27 cellular contexts compared by ENCODE assay signal in the genomic region with DNA sequence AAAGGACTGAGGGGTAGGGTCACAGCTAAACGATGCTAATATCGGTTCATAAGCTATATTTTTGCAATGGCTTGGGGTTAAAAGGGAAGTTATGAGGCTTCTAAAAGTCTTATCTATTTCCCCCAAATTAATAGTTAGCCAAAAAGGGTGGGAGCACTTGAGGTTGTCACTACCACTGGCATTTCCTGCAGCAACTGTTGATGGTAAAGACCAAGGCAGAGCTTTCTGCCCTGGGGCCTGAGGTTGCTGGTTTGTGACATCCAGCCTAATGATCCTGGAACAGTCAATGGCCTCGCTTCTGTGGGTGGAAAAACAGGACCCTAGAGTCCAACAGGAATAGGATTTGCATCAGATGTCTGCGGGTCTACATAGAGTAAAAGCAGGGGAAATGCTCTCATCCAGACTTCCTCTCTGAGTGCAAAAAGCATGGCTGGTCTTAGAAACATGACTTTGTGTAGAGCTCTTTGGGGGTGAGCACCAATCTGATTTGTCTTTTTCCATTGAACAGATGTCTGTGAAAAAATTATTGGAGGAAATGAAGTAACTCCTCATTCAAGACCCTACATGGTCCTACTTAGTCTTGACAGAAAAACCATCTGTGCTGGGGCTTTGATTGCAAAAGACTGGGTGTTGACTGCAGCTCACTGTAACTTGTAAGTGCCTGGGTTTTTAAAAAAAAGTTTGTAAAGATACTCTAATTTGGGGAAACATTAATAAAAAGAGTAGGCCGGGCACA. TPM values are rescaled to one million over a fixed set of nuclear protein-coding genes. Genes with fewer than 3 reads are reported as not detected.
A peak's percentile ranks its signal among the peaks of the same experiment; 100 is the strongest.
DNase-seq lines count a peak whose midpoint lies in the region; ATAC-seq lines count a peak whose summit lies in the region.
"Had no signal": no experiment of that assay in that cellular context is flagged by ENCODE, and none has a peak within 500 bp of the region (broad histone marks: within the 10 kb centered on the region; RNA-seq: fewer than 3 reads in every experiment).

No MANE protein-coding gene starts in this region.

- peak overlapping the region; percentile 45 for H3K4me3 ChIP-seq in CD4-positive, CD25-positive, alpha-beta regulatory T cell (ENCODE audit: low read depth, low read length)
- peak overlapping the region; percentile 7 for H3K4me3 ChIP-seq in effector memory CD4-positive, alpha-beta T cell (ENCODE audit: insufficient read depth, low read depth, low read length, poor library complexity, severe bottlenecking)
- H3K4me3 ChIP-seq: lung had no signal

- peak overlapping the region in 3 of 4 donors; percentile 15 to 61 (median 28) for H3K4me3 Mint-ChIP-seq in CD4-positive, CD25-positive, alpha-beta regulatory T cell
- H3K4me3 Mint-ChIP-seq: dendritic cell treated with granulocyte-macrophage colony-stimulating factor and Interleukin-4, amounts not matched to agents 40 ng/mL and 50 ng/mL, for 4 days had no signal

- ATAC-seq in CD4-positive, CD25-positive, alpha-beta regulatory T cell (ENCODE audit: low read depth in 2 of 2) = no peak
- no peak for ATAC-seq in HG02763 (IDR thresholded peaks at IDR 0.05; ENCODE audit: unreplicated experiment)
- ATAC-seq in HG02623 (IDR thresholded peaks at IDR 0.05; ENCODE audit: unreplicated experiment) = no peak
- ATAC-seq: activated T-helper 17 cell treated with anti-CD3 and anti-CD28 coated beads, Interleukin-2, amount 50 U/mL, for 72 hours; foreskin keratinocyte had no signal

- H3K4me1 Mint-ChIP-seq in CD4-positive, CD25-positive, alpha-beta regulatory T cell = peaks cover 13 to 59% (median 40%) of the 10 kb centered on the region in 4 donors

- H3K4me1 ChIP-seq in CD4-positive, CD25-positive, alpha-beta regulatory T cell (ENCODE audit: control insufficient read depth, insufficient read depth, low read length, poor library complexity, severe bottlenecking) = peaks cover 43% of the 10 kb centered on the region
- peaks cover 27% of the 10 kb centered on the region for H3K4me1 ChIP-seq in effector memory CD4-positive, alpha-beta T cell (ENCODE audit: control insufficient read depth, insufficient read depth, low read length, poor library complexity, severe bottlenecking)
- H3K4me1 ChIP-seq: foreskin keratinocyte, upper lobe of left lung had no signal

- no peaks in the 10 kb centered on the region for H3K27me3 Mint-ChIP-seq in CD4-positive, CD25-positive, alpha-beta regulatory T cell
- H3K27me3 Mint-ChIP-seq: activated T-helper 17 cell treated with anti-CD3 and anti-CD28 coated beads, Interleukin-2, amount 50 U/mL, for 72 hours had no signal

- H3K36me3 Mint-ChIP-seq in CD4-positive, CD25-positive, alpha-beta regulatory T cell = peaks cover 8% of the 10 kb centered on the region

- peak; percentile 8 for DNase-seq in NK-92 treated with Interleukin-12 subunit alpha and Interleukin-12 subunit beta, amount 100 ng/mL, for 24 hours (lab: John Stamatoyannopoulos, UW)
- DNase-seq in NK-92 (lab: John Stamatoyannopoulos, UW; ENCODE audit: unreplicated experiment) = no peak
- DNase-seq in CD4-positive, CD25-positive, alpha-beta regulatory T cell = peak in 1 of 3 donors; percentile 18
- peak; percentile 74 for DNase-seq in NOMO-1 treated with DMSO at 0.1 percent for 48 hours (lab: John Stamatoyannopoulos, UW; ENCODE audit: unreplicated experiment)
- no peak for DNase-seq in effector memory CD4-positive, alpha-beta T cell
- no peak for DNase-seq in SIG-M5 (lab: John Stamatoyannopoulos, UW)
- DNase-seq: activated CD4-positive, alpha-beta T cell treated with anti-CD3 and anti-CD28 coated beads, Interleukin-2, amount 50 U/mL, for 4 hours; AML-193; amniotic stem cell; Calu3; foreskin keratinocyte; kidney; NCI-H1417 treated with DMSO at 0.1 percent for 48 hours; NCI-H2107; NCI-H510A; occipital lobe; spleen; stimulated activated CD4-positive, alpha-beta T cell treated with anti-CD3 and anti-CD28 coated beads, Interleukin-4, amount 100 ng/mL, for 24 hours; upper lobe of left lung had no signal

- H3K36me3 ChIP-seq in CD4-positive, CD25-positive, alpha-beta regulatory T cell (ENCODE audit: control insufficient read depth, insufficient read depth, low read length) = no peaks in the 10 kb centered on the region
- H3K36me3 ChIP-seq in effector memory CD4-positive, alpha-beta T cell (ENCODE audit: control insufficient read depth, insufficient read depth, low read length) = peaks cover 3% of the 10 kb centered on the region
- H3K36me3 ChIP-seq: upper lobe of left lung had no signal

- H3K27ac ChIP-seq in CD4-positive, CD25-positive, alpha-beta regulatory T cell (ENCODE audit: insufficient read depth, low read length, poor library complexity, severe bottlenecking) = no peak overlapping the region
- H3K27ac ChIP-seq in effector memory CD4-positive, alpha-beta T cell (ENCODE audit: insufficient read depth, low read length, poor library complexity, severe bottlenecking) = no peak overlapping the region
- H3K27ac ChIP-seq: 22Rv1, epithelial cell of prostate, foreskin keratinocyte, upper lobe of left lung had no signal

- no peaks in the 10 kb centered on the region for H3K27me3 ChIP-seq in CD4-positive, CD25-positive, alpha-beta regulatory T cell (ENCODE audit: control insufficient read depth, insufficient read depth, low read length)
- no peaks in the 10 kb centered on the region for H3K27me3 ChIP-seq in effector memory CD4-positive, alpha-beta T cell (replicated peaks; ENCODE audit: control insufficient read depth, insufficient read depth, low read length, poor library complexity, severe bottlenecking)
- H3K27me3 ChIP-seq: upper lobe of left lung had no signal

- H3K9me3 Mint-ChIP-seq in CD4-positive, CD25-positive, alpha-beta regulatory T cell = peaks cover 0 to 2% (median 0%) of the 10 kb centered on the region in 7 donors
- H3K9me3 Mint-ChIP-seq: activated T-helper 17 cell treated with anti-CD3 and anti-CD28 coated beads, Interleukin-2, amount 50 U/mL, for 72 hours; dendritic cell treated with granulocyte-macrophage colony-stimulating factor and Interleukin-4, amounts not matched to agents 40 ng/mL and 50 ng/mL, for 4 days had no signal

- H3K9me3 ChIP-seq in CD4-positive, CD25-positive, alpha-beta regulatory T cell (ENCODE audit: control insufficient read depth in 2 of 2, low read length in 2 of 2) = no peaks in the 10 kb centered on the region
- no peaks in the 10 kb centered on the region for H3K9me3 ChIP-seq in effector memory CD4-positive, alpha-beta T cell (ENCODE audit: control insufficient read depth, low read length)
- H3K9me3 ChIP-seq: upper lobe of left lung had no signal

- no peak overlapping the region for H3K27ac Mint-ChIP-seq in CD4-positive, CD25-positive, alpha-beta regulatory T cell
- H3K27ac Mint-ChIP-seq: activated T-helper 17 cell treated with anti-CD3 and anti-CD28 coated beads, Interleukin-2, amount 50 U/mL, for 72 hours; dendritic cell treated with granulocyte-macrophage colony-stimulating factor and Interleukin-4, amounts not matched to agents 40 ng/mL and 50 ng/mL, for 4 days had no signal

RNA-seq across cellular contexts. Expression of a gene that starts 2.7 kb away (rescaled TPM):
- 22.6 TPM for total RNA-seq in CD4-positive, CD25-positive, alpha-beta regulatory T cell
- 100 to 1,000 TPM in 1 of 4 donors, 10 to 100 TPM in 3; 25.4 to 107 (median 54.6) TPM for polyA plus RNA-seq in CD4-positive, CD25-positive, alpha-beta regulatory T cell
- total RNA-seq: Calu3, foreskin keratinocyte, occipital lobe, renal cortical epithelial cell had no signal
- polyA plus RNA-seq: foreskin keratinocyte had no signal

RNA-seq across cellular contexts. Expression of a gene that starts 54.8 kb away (rescaled TPM):
- not detected for total RNA-seq in CD4-positive, CD25-positive, alpha-beta regulatory T cell
- not detected for polyA plus RNA-seq in CD4-positive, CD25-positive, alpha-beta regulatory T cell
- total RNA-seq: activated T-helper 17 cell treated with anti-CD3 and anti-CD28 coated beads, Interleukin-2, amount 50 U/mL, for 72 hours had no signal

Comparison
In these comparisons a context has a peak if more than half of its experiments do, and no peak if none do; other contexts are left out.
1. DNase-seq: peak in NK-92 treated with Interleukin-12 subunit alpha and Interleukin-12 subunit beta, amount 100 ng/mL, for 24 hours (single experiment) and NOMO-1 treated with DMSO at 0.1 percent for 48 hours (single experiment); none in NK-92 (single experiment), effector memory CD4-positive, alpha-beta T cell (0 of 3) and SIG-M5 (single experiment).